33 cellular contexts compared by ENCODE assay signal in genomic region chr14:36700656-36701055, GRCh38. TPM values are rescaled to one million over a fixed set of nuclear protein-coding genes. Genes with fewer than 3 reads are reported as not detected.
"Had no signal": no experiment of that assay in that cellular context is flagged by ENCODE, and none has a peak within 500 bp of the region (broad histone marks: within the 10 kb centered on the region; RNA-seq: fewer than 3 reads in every experiment).

No MANE protein-coding gene starts in this region.

- H3K4me1 ChIP-seq: ascending aorta, colonic mucosa, gastroesophageal sphincter, left ventricle myocardium inferior, suprapubic skin, tibial artery had no signal

- DNase-seq: activated CD4-positive, alpha-beta memory T cell treated with anti-CD3 and anti-CD28 coated beads for 36 hours; activated CD4-positive, alpha-beta T cell treated with anti-CD3 and anti-CD28 coated beads, Interleukin-2, amount 10 ng/mL, durations not matched to agents 24 days and 14 days; activated CD4-positive, CD25-positive, alpha-beta regulatory T cell treated with anti-CD3 and anti-CD28 coated beads, Interleukin-2, amount 50 U/mL, for 72 hours; activated CD8-positive, alpha-beta memory T cell treated with anti-CD3 and anti-CD28 coated beads, Interleukin-2, amount 50 U/mL, for 48 hours; activated gamma-delta T cell; activated naive CD4-positive, alpha-beta T cell treated with anti-CD3 and anti-CD28 coated beads, Interleukin-2, amount 10 ng/mL, durations not matched to agents 7 days and 5 days; activated naive CD8-positive, alpha-beta T cell treated with anti-CD3 and anti-CD28 coated beads, Interleukin-2, amount 10 ng/mL, durations not matched to agents 7 days and 5 days; activated T-cell treated with anti-CD3 and anti-CD28 coated beads, Interleukin-2, amount 50 U/mL, for 24 hours; cerebellar nuclear complex; colonic mucosa; dorsolateral prefrontal cortex; effector memory CD4-positive, alpha-beta T cell; erythroblast; islet precursor cell; left ventricle myocardium inferior; natural killer cell; posterior cingulate gyrus; right cardiac atrium; stimulated activated CD4-positive, alpha-beta T cell treated with anti-CD3 and anti-CD28 coated beads, Interleukin-15, amount 100 ng/mL, for 24 hours; stimulated activated CD4-positive, alpha-beta T cell treated with anti-CD3 and anti-CD28 coated beads, Interleukin-2, amount 100 ng/mL, for 24 hours; stimulated activated naive B cell treated with anti-CD40 and anti-IgM and Interleukin-4, amounts not matched to agents 10 μg/mL and 1 μg/mL and 100 μg/mL, for 72 hours; tibial artery had no signal

- H3K4me2 ChIP-seq: hepatocyte had no signal

- H3K36me3 ChIP-seq: ascending aorta, cardiac muscle cell, colonic mucosa, gastroesophageal sphincter, left ventricle myocardium inferior, suprapubic skin, tibial artery had no signal

- H2AFZ ChIP-seq: hepatocyte had no signal

- H3K27me3 ChIP-seq: ascending aorta, cardiac muscle cell, colonic mucosa, gastroesophageal sphincter, hepatocyte, suprapubic skin, tibial artery had no signal

- H3K9me3 ChIP-seq: colonic mucosa, suprapubic skin had no signal

- H3K79me2 ChIP-seq: hepatocyte had no signal

- H3K27ac ChIP-seq: ascending aorta, cardiac muscle cell, colonic mucosa, dorsolateral prefrontal cortex, gastroesophageal sphincter, hepatocyte, left ventricle myocardium inferior, suprapubic skin, tibial artery had no signal

- H3K4me3 ChIP-seq: ascending aorta, cardiac muscle cell, colonic mucosa, dorsolateral prefrontal cortex, gastroesophageal sphincter, hepatocyte, left ventricle myocardium inferior, lung, suprapubic skin, tibial artery had no signal

RNA-seq across cellular contexts. Expression of gene PAX9, which starts 39.0 kb away (rescaled TPM):
- total RNA-seq: activated CD4-positive, alpha-beta memory T cell treated with anti-CD3 and anti-CD28 coated beads for 36 hours; activated CD4-positive, alpha-beta T cell treated with anti-CD3 and anti-CD28 coated beads, Interleukin-2, amount 10 ng/mL, durations not matched to agents 24 days and 14 days; activated CD8-positive, alpha-beta memory T cell treated with anti-CD3 and anti-CD28 coated beads for 36 hours; activated naive CD8-positive, alpha-beta T cell treated with anti-CD3 and anti-CD28 coated beads, Interleukin-2, amount 10 ng/mL, durations not matched to agents 7 days and 5 days; ascending aorta; cardiac muscle cell; fibroblast of lung; fibroblast of villous mesenchyme; left ventricle myocardium inferior; mononuclear cell; natural killer cell; omental fat pad; right cardiac atrium had no signal
- polyA plus RNA-seq: right cardiac atrium had no signal
